8 cellular contexts compared by ENCODE assay signal in the genomic region with DNA sequence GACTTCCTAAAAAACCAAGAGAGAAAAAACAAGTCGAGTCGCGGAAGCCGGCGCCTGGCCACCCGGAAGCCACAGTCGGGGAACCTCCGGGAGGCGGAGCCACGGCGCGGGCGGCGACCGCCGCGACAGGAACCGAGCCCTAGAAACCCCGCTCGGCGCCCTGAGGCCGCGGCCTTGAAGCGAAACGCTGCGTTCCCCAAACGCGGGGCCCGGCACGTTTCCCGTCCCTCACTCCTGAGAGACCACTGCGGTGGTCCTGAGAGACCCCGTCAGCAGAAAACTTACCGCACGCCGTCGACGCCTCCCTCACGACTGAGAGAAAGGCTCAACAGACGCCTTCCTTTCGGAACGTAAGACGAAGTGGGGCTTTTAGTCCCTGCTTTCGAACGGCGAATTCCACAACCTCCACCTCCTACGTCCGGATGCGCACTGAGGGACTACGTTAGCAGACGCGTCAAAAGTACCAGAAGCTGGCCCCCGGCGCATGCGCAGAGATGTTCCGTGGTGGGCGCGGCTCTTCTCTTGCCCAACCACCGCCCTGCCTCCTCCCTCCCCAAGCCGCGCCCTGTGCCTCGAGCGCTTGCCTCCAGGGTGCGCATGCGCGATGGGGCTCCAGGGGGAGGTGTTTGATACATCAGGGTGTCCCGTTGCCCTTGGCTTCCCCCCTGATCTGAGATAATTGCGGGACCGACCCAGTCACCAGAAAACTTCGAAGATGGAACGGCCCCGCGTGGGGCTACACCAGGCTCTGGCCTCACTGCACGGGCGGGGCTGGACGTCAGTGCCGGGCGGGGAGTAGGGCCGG. TPM values are rescaled to one million over a fixed set of nuclear protein-coding genes. Genes with fewer than 3 reads are reported as not detected.
A peak's percentile ranks its signal among the peaks of the same experiment; 100 is the strongest.
DNase-seq lines count a peak whose midpoint lies in the region; ATAC-seq and TF ChIP-seq lines count a peak whose summit lies in the region.

A gene with protein sequence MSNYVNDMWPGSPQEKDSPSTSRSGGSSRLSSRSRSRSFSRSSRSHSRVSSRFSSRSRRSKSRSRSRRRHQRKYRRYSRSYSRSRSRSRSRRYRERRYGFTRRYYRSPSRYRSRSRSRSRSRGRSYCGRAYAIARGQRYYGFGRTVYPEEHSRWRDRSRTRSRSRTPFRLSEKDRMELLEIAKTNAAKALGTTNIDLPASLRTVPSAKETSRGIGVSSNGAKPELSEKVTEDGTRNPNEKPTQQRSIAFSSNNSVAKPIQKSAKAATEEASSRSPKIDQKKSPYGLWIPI (minus strand): TSS at position 431 of the 805 bp plus-strand sequence. CDS start 491 bp downstream, outside the sequence.

- H3K27ac ChIP-seq in KMS-11 (peak within 1 kb of the TSS; percentile 91), Peyer's patch (peak within 1 kb of the TSS; percentile 94 to 99 (median 99)), esophagus squamous epithelium (peak within 1 kb of the TSS; percentile 98 to 100 (median 99))

- TF ChIP-seq POLR2A in Peyer's patch (IDR thresholded peaks at IDR 0.05): peak; percentile 99 to 100
- peak; percentile 63 to 100 (median 98) for TF ChIP-seq POLR2A in esophagus squamous epithelium (IDR thresholded peaks at IDR 0.05)

- peak within 1 kb of the TSS; percentile 99 for H3K27ac Mint-ChIP-seq in activated T-cell treated with anti-CD3 and anti-CD28 coated beads, Interleukin-2, amount 50 U/mL, for 72 hours

- H3K27me3 Mint-ChIP-seq in activated T-cell treated with anti-CD3 and anti-CD28 coated beads, Interleukin-2, amount 50 U/mL, for 72 hours (ENCODE audit: low read depth): no peaks in the 10 kb centered on the region

- DNase-seq in DMS53 (lab: John Stamatoyannopoulos, UW) (peak; percentile 99), Peyer's patch (peak; percentile 99 to 100 (median 100)), esophagus squamous epithelium (lab: John Stamatoyannopoulos, UW) (peak; percentile 92), myocyte (ENCODE audit: low read depth) (peak; percentile 99)
- DNase-seq in activated T-cell treated with anti-CD3 and anti-CD28 coated beads, Interleukin-2, amount 50 U/mL, for 72 hours: peak; percentile 100
- DNase-seq in stimulated activated CD8-positive, alpha-beta memory T cell treated with anti-CD3 and anti-CD28 coated beads, Interleukin-7, amount 100 ng/mL, for 48 hours (ENCODE audit: extremely low read depth in 1 of 2, low read depth in 1 of 2): peak; percentile 99 to 100

- H3K36me3 Mint-ChIP-seq in activated T-cell treated with anti-CD3 and anti-CD28 coated beads, Interleukin-2, amount 50 U/mL, for 72 hours (ENCODE audit: insufficient read depth in 2 of 2): peaks cover 15 to 44% of the 10 kb centered on the region in 2 donors

- H3K4me3 ChIP-seq in KMS-11 (IDR thresholded peaks at IDR 0.05; ENCODE audit: insufficient read depth, low read depth, low read length) (peak within 1 kb of the TSS; percentile 83), Peyer's patch (peak within 1 kb of the TSS; percentile 72 to 97 (median 88)), esophagus squamous epithelium (peak within 1 kb of the TSS; percentile 77 to 91 (median 87))

- peak; percentile 73 for ATAC-seq in GM21723 (IDR thresholded peaks at IDR 0.05; ENCODE audit: unreplicated experiment)
- peak; percentile 89 to 90 for ATAC-seq in activated T-cell treated with anti-CD3 and anti-CD28 coated beads, Interleukin-2, amount 50 U/mL, for 72 hours (replicated peaks in 1 of 2)

- peaks cover 16% of the 10 kb centered on the region; the same call in 1 of the 2 replicates for H4K20me1 ChIP-seq in KMS-11 (ENCODE audit: insufficient read depth)

- 0% methylated on average over 8 to 13 of the region's 79 CpGs for WGBS in esophagus squamous epithelium, 2 donors

- H3K4me3 Mint-ChIP-seq in activated T-cell treated with anti-CD3 and anti-CD28 coated beads, Interleukin-2, amount 50 U/mL, for 72 hours: peak within 1 kb of the TSS; percentile 94 to 98

- H3K4me2 ChIP-seq in KMS-11: peak within 1 kb of the TSS; percentile 94

- peak; percentile 32; the same call in 1 of the 2 replicates for TF ChIP-seq CTCF in KMS-11 (conservative IDR thresholded peaks at IDR 0.05; ENCODE audit: low read depth, low read length)
- TF ChIP-seq CTCF in Peyer's patch (IDR thresholded peaks at IDR 0.05): peak in 4 of 6 experiments; percentile 27 to 45 (median 33)
- peak in 3 of 6 experiments; percentile 27 to 45 (median 44) for TF ChIP-seq CTCF in esophagus squamous epithelium (IDR thresholded peaks at IDR 0.05)

- H2AFZ ChIP-seq in KMS-11 (ENCODE audit: low read depth): peak within 1 kb of the TSS; percentile 66

- peaks cover 50% of the 10 kb centered on the region for H3K79me2 ChIP-seq in KMS-11 (ENCODE audit: insufficient read depth, low read depth)

- H3K9me3 ChIP-seq in Peyer's patch: no peaks in the 10 kb centered on the region
- no peaks in the 10 kb centered on the region for H3K9me3 ChIP-seq in esophagus squamous epithelium

- H3K4me1 ChIP-seq in KMS-11 (ENCODE audit: low read depth, poor library complexity, severe bottlenecking) (peaks cover 43% of the 10 kb centered on the region), Peyer's patch (peaks cover 0 to 40% (median 2%) of the 10 kb centered on the region in 4 donors), esophagus squamous epithelium (peaks cover 13 to 48% (median 20%) of the 10 kb centered on the region in 3 donors)

- peaks cover 51% of the 10 kb centered on the region for H3K4me1 Mint-ChIP-seq in activated T-cell treated with anti-CD3 and anti-CD28 coated beads, Interleukin-2, amount 50 U/mL, for 72 hours (ENCODE audit: low read depth)

- no peaks in the 10 kb centered on the region for H3K9me3 Mint-ChIP-seq in activated T-cell treated with anti-CD3 and anti-CD28 coated beads, Interleukin-2, amount 50 U/mL, for 72 hours

- H3K27me3 ChIP-seq in KMS-11 (ENCODE audit: insufficient read depth, low read depth) (no peaks in the 10 kb centered on the region), Peyer's patch (no peaks in the 10 kb centered on the region), esophagus squamous epithelium (no peaks in the 10 kb centered on the region)

- intact Hi-C loops in esophagus squamous epithelium (cut with DNase I): no loop called here

- H3K9ac ChIP-seq in KMS-11: peak within 1 kb of the TSS; percentile 95

- H3K36me3 ChIP-seq in KMS-11 (ENCODE audit: insufficient read depth) (peaks cover 33% of the 10 kb centered on the region), Peyer's patch (peaks cover 0 to 42% (median 0%) of the 10 kb centered on the region in 3 donors), esophagus squamous epithelium (peaks cover 14 to 33% (median 17%) of the 10 kb centered on the region in 3 donors)

RNA-seq across cellular contexts. Expression of the gene that starts here (rescaled TPM):
- total RNA-seq in Peyer's patch (100 to 1,000 TPM; 229 to 358 (median 274) TPM), esophagus squamous epithelium (10 to 100 TPM; 31.4 to 99.8 (median 51.0) TPM), myocyte (83.7 and 87.6 TPM in 2 replicates)
- 100 to 1,000 TPM; 181 to 271 TPM for total RNA-seq in activated T-cell treated with anti-CD3 and anti-CD28 coated beads, Interleukin-2, amount 50 U/mL, for 72 hours
- 42.5 TPM for polyA plus RNA-seq in myocyte (2012)

Comparison
In these comparisons a context has a peak if more than half of its experiments do, and no peak if none do; other contexts are left out.
1. Peak in every context shown above with its lines: DNase-seq, ATAC-seq, H3K4me3 ChIP-seq and H3K27ac ChIP-seq.